ENCODE assay signal across 18 cellular contexts in the genomic region with DNA sequence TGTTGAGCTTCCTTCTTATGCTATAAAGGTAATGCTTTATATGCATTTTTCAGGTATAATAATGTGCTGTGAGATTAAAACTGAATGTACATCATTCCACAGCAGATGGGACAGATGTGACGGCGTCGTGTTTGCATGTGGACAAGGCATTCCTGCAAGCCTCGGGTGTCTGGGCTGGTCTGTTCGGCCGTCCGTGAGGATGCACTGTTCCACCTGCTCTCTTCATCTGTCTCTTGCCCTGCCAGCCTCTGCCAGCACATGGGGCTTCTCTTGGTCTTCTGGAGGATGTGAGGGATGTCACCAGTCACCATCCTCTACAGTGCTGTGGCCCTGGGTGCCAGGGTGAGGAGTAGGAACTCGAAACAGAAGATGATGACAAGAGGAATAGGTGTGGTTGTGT.
DNase-seq lines count a peak whose midpoint lies in the region; ATAC-seq and TF ChIP-seq lines count a peak whose summit lies in the region.
"Had no signal": no experiment of that assay in that cellular context is flagged by ENCODE, and none has a peak within 500 bp of the region (broad histone marks: within the 10 kb centered on the region; RNA-seq: fewer than 3 reads in every experiment).

No MANE protein-coding gene starts in this region.

- intact Hi-C loops in transverse colon (cut with DNase I; ENCODE audit: low total_unique reads): no loop called here
- intact Hi-C loops in upper lobe of right lung (cut with DNase I): no loop called here

- 70 to 80% methylated on average over 2 to 8 of the region's 8 CpGs for WGBS in transverse colon (ENCODE audit: low coverage in 1 of 2), 2 donors

- H3K36me3 ChIP-seq in osteoblast (ENCODE audit: insufficient read depth, low read length) (no peaks in the 10 kb centered on the region), transverse colon (no peaks in the 10 kb centered on the region), upper lobe of right lung (no peaks in the 10 kb centered on the region)
- H3K36me3 ChIP-seq: BLaER1 treated with 17β-estradiol and CSF1 and Interleukin-3, amounts not matched to agents 10 nM and 100 nM had no signal

- DNase-seq in activated T-cell treated with anti-CD3 and anti-CD28 coated beads, Interleukin-2, amount 50 U/mL, for 1 hour: peak; percentile 2
- no peak for DNase-seq in activated T-cell treated with anti-CD3 and anti-CD28 coated beads, Interleukin-2, amount 50 U/mL, for 4 hours
- DNase-seq in RWPE1 (ENCODE audit: low spot score): no peak
- peak; percentile 16 for DNase-seq in glutamatergic neuron
- DNase-seq in osteoblast (ENCODE audit: insufficient read length, low spot score, missing footprints): peak; percentile 47
- DNase-seq in transverse colon: no peak
- no peak for DNase-seq in stimulated activated CD4-positive, alpha-beta T cell treated with anti-CD3 and anti-CD28 coated beads, Interleukin-2, amount 100 ng/mL, for 24 hours
- DNase-seq in upper lobe of right lung: no peak
- DNase-seq: Calu3; CD8-positive, alpha-beta T cell; DMS79 treated with DMSO at 0.1 percent for 48 hours; GF-D8; GOT3; HFFc6 had no signal

- in situ Hi-C loops in transverse colon (cut with MboI; ENCODE audit: low pct_ligation_motif_present in 1 of 4, low pct_unique_long_range_greater_than_20kb in 1 of 4, low sequenced_read_pairs in 3 of 4): no loop called here

- H3K79me2 ChIP-seq in osteoblast (ENCODE audit: insufficient read depth, low read length): no peaks in the 10 kb centered on the region

- no peaks in the 10 kb centered on the region for H3K4me1 ChIP-seq in osteoblast (ENCODE audit: insufficient read depth, low read length)
- H3K4me1 ChIP-seq in transverse colon: no peaks in the 10 kb centered on the region
- H3K4me1 ChIP-seq in upper lobe of right lung: peaks cover 6% of the 10 kb centered on the region

- H3K4me1 Mint-ChIP-seq in activated T-cell treated with anti-CD3 and anti-CD28 coated beads, Interleukin-2, amount 50 U/mL, for 4 hours (ENCODE audit: low read depth): peaks cover 2% of the 10 kb centered on the region
- H3K4me1 Mint-ChIP-seq in glutamatergic neuron (ENCODE audit: low read depth, unreplicated experiment): peaks cover 3% of the 10 kb centered on the region
- H3K4me1 Mint-ChIP-seq: B cell had no signal

- H3K4me2 ChIP-seq in osteoblast (ENCODE audit: insufficient read depth, low read length): no peak overlapping the region
- H3K4me2 ChIP-seq: BLaER1 treated with 17β-estradiol and CSF1 and Interleukin-3, amounts not matched to agents 10 nM and 100 nM had no signal

- no peak for TF ChIP-seq POLR2A in transverse colon (IDR thresholded peaks at IDR 0.05)

- CTCF ChIA-PET in RWPE1 (lab: Yijun Ruan, JAX): no interaction called here

- peaks cover 9% of the 10 kb centered on the region for H3K27me3 Mint-ChIP-seq in activated T-cell treated with anti-CD3 and anti-CD28 coated beads, Interleukin-2, amount 50 U/mL, for 4 hours (ENCODE audit: low read depth)
- peaks cover 7% of the 10 kb centered on the region for H3K27me3 Mint-ChIP-seq in glutamatergic neuron (ENCODE audit: unreplicated experiment)

- no peaks in the 10 kb centered on the region for H3K27me3 ChIP-seq in osteoblast (ENCODE audit: insufficient read depth, low read length)
- no peaks in the 10 kb centered on the region for H3K27me3 ChIP-seq in transverse colon
- H3K27me3 ChIP-seq in upper lobe of right lung: peaks cover 4% of the 10 kb centered on the region
- H3K27me3 ChIP-seq: BLaER1 treated with 17β-estradiol and CSF1 and Interleukin-3, amounts not matched to agents 10 nM and 100 nM had no signal

- TF ChIP-seq EP300 in transverse colon (IDR thresholded peaks at IDR 0.05; ENCODE audit: low read depth): no peak

- no peak overlapping the region for H2AFZ ChIP-seq in osteoblast (ENCODE audit: low read length)

- H3K27ac ChIP-seq in RWPE1 (peak overlapping the region; percentile 96; the same call in 1 of the 2 replicates), osteoblast (ENCODE audit: low read depth, low read length) (no peak overlapping the region), transverse colon (no peak overlapping the region), upper lobe of right lung (no peak overlapping the region)
- H3K27ac ChIP-seq: BLaER1 treated with 17β-estradiol and CSF1 and Interleukin-3, amounts not matched to agents 10 nM and 100 nM; HL-60 had no signal

- no peak overlapping the region for H3K27ac Mint-ChIP-seq in glutamatergic neuron (ENCODE audit: unreplicated experiment)
- H3K27ac Mint-ChIP-seq: B cell; CD8-positive, alpha-beta T cell; HFFc6 had no signal

- no peaks in the 10 kb centered on the region for H4K20me1 ChIP-seq in osteoblast (ENCODE audit: insufficient read depth, low read length)
- H4K20me1 ChIP-seq: BLaER1 treated with 17β-estradiol and CSF1 and Interleukin-3, amounts not matched to agents 10 nM and 100 nM had no signal

- TF ChIP-seq CTCF in RWPE1 (conservative IDR thresholded peaks at IDR 0.05; ENCODE audit: low read depth) (no peak), glutamatergic neuron (IDR thresholded peaks at IDR 0.05; ENCODE audit: partially characterized antibody, unreplicated experiment) (no peak), osteoblast (IDR thresholded peaks at IDR 0.05; ENCODE audit: extremely low read depth, low read depth, low read length) (no peak), transverse colon (IDR thresholded peaks at IDR 0.05) (no peak), upper lobe of right lung (IDR thresholded peaks at IDR 0.05) (no peak)

- no peak overlapping the region for H3K4me3 Mint-ChIP-seq in activated T-cell treated with anti-CD3 and anti-CD28 coated beads, Interleukin-2, amount 50 U/mL, for 4 hours
- no peak overlapping the region for H3K4me3 Mint-ChIP-seq in glutamatergic neuron (ENCODE audit: unreplicated experiment)
- H3K4me3 Mint-ChIP-seq: B cell; CD8-positive, alpha-beta T cell; HFFc6 had no signal

- POLR2A ChIA-PET in RWPE1 (lab: Yijun Ruan, JAX; ENCODE audit: low non-redundant PET): no interaction called here

- ATAC-seq in activated T-cell treated with anti-CD3 and anti-CD28 coated beads, Interleukin-2, amount 50 U/mL, for 4 hours: no peak
- no peak for ATAC-seq in upper lobe of right lung
- ATAC-seq: CD8-positive, alpha-beta T cell; HCT116 had no signal

- H3K36me3 Mint-ChIP-seq in activated T-cell treated with anti-CD3 and anti-CD28 coated beads, Interleukin-2, amount 50 U/mL, for 4 hours (ENCODE audit: insufficient read depth): no peaks in the 10 kb centered on the region
- H3K36me3 Mint-ChIP-seq in glutamatergic neuron (ENCODE audit: unreplicated experiment): no peaks in the 10 kb centered on the region
- H3K36me3 Mint-ChIP-seq: CD8-positive, alpha-beta T cell had no signal

- no peaks in the 10 kb centered on the region for H3K9me3 Mint-ChIP-seq in activated T-cell treated with anti-CD3 and anti-CD28 coated beads, Interleukin-2, amount 50 U/mL, for 4 hours
- H3K9me3 Mint-ChIP-seq in glutamatergic neuron (ENCODE audit: unreplicated experiment): peaks cover 4% of the 10 kb centered on the region
- H3K9me3 Mint-ChIP-seq: CD8-positive, alpha-beta T cell had no signal

- no peak overlapping the region for H3K4me3 ChIP-seq in osteoblast (ENCODE audit: insufficient read depth, low read length)
- H3K4me3 ChIP-seq in transverse colon: no peak overlapping the region
- H3K4me3 ChIP-seq in upper lobe of right lung: no peak overlapping the region
- H3K4me3 ChIP-seq: BLaER1 treated with 17β-estradiol and CSF1 and Interleukin-3, amounts not matched to agents 10 nM and 100 nM had no signal

- H3K9me3 ChIP-seq in osteoblast (ENCODE audit: low read depth, low read length) (no peaks in the 10 kb centered on the region), transverse colon (no peaks in the 10 kb centered on the region), upper lobe of right lung (no peaks in the 10 kb centered on the region)
- H3K9me3 ChIP-seq: BLaER1 treated with 17β-estradiol and CSF1 and Interleukin-3, amounts not matched to agents 10 nM and 100 nM had no signal

Comparison
In these comparisons a context has a peak if more than half of its experiments do, and no peak if none do; other contexts are left out.
1. DNase-seq: peak in activated T-cell treated with anti-CD3 and anti-CD28 coated beads, Interleukin-2, amount 50 U/mL, for 1 hour (single experiment), glutamatergic neuron (single experiment) and osteoblast (single experiment); none in activated T-cell treated with anti-CD3 and anti-CD28 coated beads, Interleukin-2, amount 50 U/mL, for 4 hours (single experiment), RWPE1 (single experiment), transverse colon (single experiment), stimulated activated CD4-positive, alpha-beta T cell treated with anti-CD3 and anti-CD28 coated beads, Interleukin-2, amount 100 ng/mL, for 24 hours (0 of 2) and upper lobe of right lung (single experiment).